ENCODE assay signal across 8 cellular contexts in genomic region chr1:35191429-35192055, GRCh38. TPM values are rescaled to one million over a fixed set of nuclear protein-coding genes. Genes with fewer than 3 reads are reported as not detected.
A peak's percentile ranks its signal among the peaks of the same experiment; 100 is the strongest.
DNase-seq lines count a peak whose midpoint lies in the region; ATAC-seq and TF ChIP-seq lines count a peak whose summit lies in the region.

No MANE protein-coding gene starts in this region.

- H3K27ac Mint-ChIP-seq in T-helper 1 cell treated with Interleukin-12 subunit alpha and Interleukin-12 subunit beta and Interleukin-4 antibody, amounts not matched to agents 30 μg/mL and 1 μg/mL, for 36 hours: peak overlapping the region; percentile 92
- peak overlapping the region; percentile 92 for H3K27ac Mint-ChIP-seq in activated naive CD8-positive, alpha-beta T cell treated with anti-CD3 and anti-CD28 coated beads, Interleukin-2, amount 10 ng/mL, durations not matched to agents 7 days and 5 days

- TF ChIP-seq CTCF in testis (IDR thresholded peaks at IDR 0.05): no peak

- H3K27ac ChIP-seq in layer of hippocampus (ENCODE audit: low read depth, low read length) (peak overlapping the region; percentile 95), testis (peak overlapping the region; percentile 99 to 100)

- peak overlapping the region; percentile 100 for H3K4me3 ChIP-seq in testis

- peaks cover 6% of the 10 kb centered on the region for H3K36me3 ChIP-seq in testis (ENCODE audit: low read depth, missing control alignments)

- no peak for TF ChIP-seq POLR2A in testis (IDR thresholded peaks at IDR 0.05)

- H3K36me3 Mint-ChIP-seq in T-helper 1 cell treated with Interleukin-12 subunit alpha and Interleukin-12 subunit beta and Interleukin-4 antibody, amounts not matched to agents 30 μg/mL and 1 μg/mL, for 36 hours (ENCODE audit: low read depth): peaks cover 49% of the 10 kb centered on the region
- H3K36me3 Mint-ChIP-seq in activated naive CD8-positive, alpha-beta T cell treated with anti-CD3 and anti-CD28 coated beads, Interleukin-2, amount 10 ng/mL, durations not matched to agents 7 days and 5 days: peaks cover 48% of the 10 kb centered on the region

- POLR2A ChIA-PET in activated naive CD8-positive, alpha-beta T cell treated with anti-CD3 and anti-CD28 coated beads, Interleukin-2, amount 10 ng/mL, durations not matched to agents 7 days and 5 days (lab: Charles Lee): interaction anchor here (1.1 kb wide), 1 partner anchor 578 kb away, joined by 3 read pairs; the partner anchor contains the start of gene CLSPN

- peak overlapping the region; percentile 97 for H3K4me3 Mint-ChIP-seq in T-helper 1 cell treated with Interleukin-12 subunit alpha and Interleukin-12 subunit beta and Interleukin-4 antibody, amounts not matched to agents 30 μg/mL and 1 μg/mL, for 36 hours
- H3K4me3 Mint-ChIP-seq in activated naive CD8-positive, alpha-beta T cell treated with anti-CD3 and anti-CD28 coated beads, Interleukin-2, amount 10 ng/mL, durations not matched to agents 7 days and 5 days: peak overlapping the region; percentile 99

- H3K9me3 ChIP-seq in testis: no peaks in the 10 kb centered on the region

- peaks cover 36% of the 10 kb centered on the region for H3K4me1 ChIP-seq in testis

- intact Hi-C loops in testis (cut with DNase I; ENCODE audit: low total_unique reads): loop anchor here (5.0 kb wide), 1 partner anchor 159 kb away; the partner anchor contains the start of gene ZMYM6

- peaks cover under 1% of the 10 kb centered on the region for H3K27me3 Mint-ChIP-seq in T-helper 1 cell treated with Interleukin-12 subunit alpha and Interleukin-12 subunit beta and Interleukin-4 antibody, amounts not matched to agents 30 μg/mL and 1 μg/mL, for 36 hours (ENCODE audit: low read depth)
- no peaks in the 10 kb centered on the region for H3K27me3 Mint-ChIP-seq in activated naive CD8-positive, alpha-beta T cell treated with anti-CD3 and anti-CD28 coated beads, Interleukin-2, amount 10 ng/mL, durations not matched to agents 7 days and 5 days

- no peaks in the 10 kb centered on the region for H3K9me3 Mint-ChIP-seq in T-helper 1 cell treated with Interleukin-12 subunit alpha and Interleukin-12 subunit beta and Interleukin-4 antibody, amounts not matched to agents 30 μg/mL and 1 μg/mL, for 36 hours
- no peaks in the 10 kb centered on the region for H3K9me3 Mint-ChIP-seq in activated naive CD8-positive, alpha-beta T cell treated with anti-CD3 and anti-CD28 coated beads, Interleukin-2, amount 10 ng/mL, durations not matched to agents 7 days and 5 days

- no peaks in the 10 kb centered on the region for H3K27me3 ChIP-seq in layer of hippocampus (ENCODE audit: control insufficient read depth, insufficient read depth, low read length)
- H3K27me3 ChIP-seq in testis: no peaks in the 10 kb centered on the region

- no peak for ATAC-seq in activated naive CD8-positive, alpha-beta T cell treated with anti-CD3 and anti-CD28 coated beads, Interleukin-2, amount 10 ng/mL, durations not matched to agents 7 days and 5 days (ENCODE audit: low read depth)

- H3K4me1 Mint-ChIP-seq in T-helper 1 cell treated with Interleukin-12 subunit alpha and Interleukin-12 subunit beta and Interleukin-4 antibody, amounts not matched to agents 30 μg/mL and 1 μg/mL, for 36 hours (ENCODE audit: low read depth): peaks cover 48% of the 10 kb centered on the region
- H3K4me1 Mint-ChIP-seq in activated naive CD8-positive, alpha-beta T cell treated with anti-CD3 and anti-CD28 coated beads, Interleukin-2, amount 10 ng/mL, durations not matched to agents 7 days and 5 days: peaks cover 45% of the 10 kb centered on the region

- DNase-seq in T-helper 1 cell: no peak
- DNase-seq in activated naive CD8-positive, alpha-beta T cell treated with anti-CD3 and anti-CD28 coated beads, Interleukin-2, amount 10 ng/mL, durations not matched to agents 7 days and 5 days: no peak
- no peak for DNase-seq in testis
- no peak for DNase-seq in midbrain (lab: John Stamatoyannopoulos, UW)
- no peak for DNase-seq in NCI-H526 treated with DMSO at 0.1 percent for 48 hours (lab: John Stamatoyannopoulos, UW)
- no peak for DNase-seq in NCI-H1930 (lab: John Stamatoyannopoulos, UW)

- WGBS in testis, 2 donors: 0% methylated on average over 12 to 25 of the region's 25 CpGs

RNA-seq across cellular contexts. Expression of gene SFPQ, which starts 1.4 kb away (rescaled TPM):
- total RNA-seq in activated naive CD8-positive, alpha-beta T cell treated with anti-CD3 and anti-CD28 coated beads, Interleukin-2, amount 10 ng/mL, durations not matched to agents 7 days and 5 days: 100 to 1,000 TPM; 338 to 348 TPM
- total RNA-seq in testis: 100 to 1,000 TPM; 417 to 436 TPM
- polyA plus RNA-seq in testis (ENCODE audit: insufficient read depth, low read depth, low replicate concordance): 297 TPM
